Comparison of ENCODE assay signal across 8 cellular contexts in the genomic region with DNA sequence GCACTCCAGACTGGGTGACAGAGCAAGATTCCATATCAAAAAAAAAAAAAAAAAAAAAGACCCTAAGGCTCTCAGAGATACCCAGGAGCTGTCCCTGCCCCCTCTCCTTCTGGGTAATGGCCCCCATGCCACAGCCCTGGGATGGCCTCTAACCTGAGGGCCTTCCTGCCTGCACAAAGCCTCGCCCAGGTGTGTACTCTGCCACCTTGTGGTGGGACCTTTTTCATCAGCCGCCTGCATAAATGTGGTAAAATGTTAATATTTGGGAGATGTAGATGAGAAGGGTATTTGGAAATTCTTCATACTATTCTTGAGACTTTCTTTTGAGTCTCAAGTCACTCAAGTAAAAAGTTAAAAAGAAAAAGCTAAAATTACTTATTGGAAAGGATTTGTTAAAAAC. TPM values are rescaled to one million over a fixed set of nuclear protein-coding genes. Genes with fewer than 3 reads are reported as not detected.
DNase-seq lines count a peak whose midpoint lies in the region; ATAC-seq, FAIRE-seq and TF ChIP-seq lines count a peak whose summit lies in the region.

No MANE protein-coding gene starts in this region.

- H3K4me1 Mint-ChIP-seq in chondrocyte (ENCODE audit: low read depth): peaks cover 13% of the 10 kb centered on the region

- no peak for TF ChIP-seq POLR2A in H54 (IDR thresholded peaks at IDR 0.05; ENCODE audit: low read depth, low read length)

- DNase-seq in SHP77 treated with DMSO at 0.1 percent for 48 hours (lab: John Stamatoyannopoulos, UW) (peak; percentile 7), chondrocyte (ENCODE audit: low spot score) (no peak), retinal pigment epithelial cell (ENCODE audit: low read depth) (no peak), ureter (ENCODE audit: low spot score) (no peak), H54 (ENCODE audit: insufficient read length, low spot score) (no peak)

- no peaks in the 10 kb centered on the region for H3K36me3 Mint-ChIP-seq in chondrocyte (ENCODE audit: low read depth)

- FAIRE-seq in A204.1 (lab: Jason Lieb, UNC): peak; percentile 41
- FAIRE-seq in H54 (lab: Jason Lieb, UNC): no peak

- no peak overlapping the region for H3K4me3 ChIP-seq in retinal pigment epithelial cell (ENCODE audit: low read length)

- H3K9me3 Mint-ChIP-seq in chondrocyte (ENCODE audit: low read depth): no peaks in the 10 kb centered on the region

- H3K4me3 Mint-ChIP-seq in chondrocyte (ENCODE audit: unreplicated experiment): no peak overlapping the region

- no peaks in the 10 kb centered on the region for H3K27me3 Mint-ChIP-seq in chondrocyte (ENCODE audit: low read depth)

- ATAC-seq in HG03460 (IDR thresholded peaks at IDR 0.05; ENCODE audit: unreplicated experiment): no peak

- no peak overlapping the region for H3K27ac Mint-ChIP-seq in chondrocyte (ENCODE audit: unreplicated experiment)

- TF ChIP-seq CTCF in GM12872 (IDR thresholded peaks at IDR 0.05; ENCODE audit: insufficient read depth, low read depth, low read length) (peak; percentile 46; the same call in 2 of the 3 replicates), chondrocyte (IDR thresholded peaks at IDR 0.05) (peak; percentile 74), retinal pigment epithelial cell (conservative IDR thresholded peaks at IDR 0.05; ENCODE audit: low read depth, low read length) (peak; percentile 63)

RNA-seq across cellular contexts. Expression of gene RNF216, which starts 46.3 kb away (rescaled TPM):
- 45.4 to 46.9 TPM (median 46.5 TPM) in 3 replicates for total RNA-seq in chondrocyte
- total RNA-seq in ureter: 40.8 TPM

RNA-seq across cellular contexts. Expression of gene OCM, which starts 52.8 kb away (rescaled TPM):
- total RNA-seq in chondrocyte (not detected in 3 replicates), ureter (0.60 TPM)
